Comparison of ENCODE assay signal across 17 cellular contexts in genomic region chr2:12096425-12096824, GRCh38.
A peak's percentile ranks its signal among the peaks of the same experiment; 100 is the strongest.
DNase-seq lines count a peak whose midpoint lies in the region; ATAC-seq and TF ChIP-seq lines count a peak whose summit lies in the region.
"Had no signal": no experiment of that assay in that cellular context is flagged by ENCODE, and none has a peak within 500 bp of the region (broad histone marks: within the 10 kb centered on the region; RNA-seq: fewer than 3 reads in every experiment).

No MANE protein-coding gene starts in this region.

- H3K9me3 ChIP-seq in HUES48 (ENCODE audit: control insufficient read depth, insufficient read depth, low read length), result no peaks in the 10 kb centered on the region
- H3K9me3 ChIP-seq in iPS DF 6.9 (ENCODE audit: control insufficient read depth, insufficient read depth, low read length), result no peaks in the 10 kb centered on the region; the same call in 1 of the 2 replicates
- no peaks in the 10 kb centered on the region for H3K9me3 ChIP-seq in right cardiac atrium (ENCODE audit: control insufficient read depth, low read length)
- H3K9me3 ChIP-seq: A549 had no signal

- POLR2A ChIA-PET in WTC11 (lab: Charles Lee), result interaction anchor here (1.1 to 2.0 kb wide), 3 partner anchors 11 to 19 kb away, joined by 3 to 5 read pairs (median 4); no protein-coding TSS in a partner anchor

- H3K27ac Mint-ChIP-seq in WTC11, result peak overlapping the region; percentile 96
- no peak overlapping the region for H3K27ac Mint-ChIP-seq in osteocyte (ENCODE audit: unreplicated experiment)
- H3K27ac Mint-ChIP-seq: CD4-positive, alpha-beta T cell had no signal

- DNase-seq in WTC11 (ENCODE audit: low spot score) (peak; percentile 28), iPS DF 6.9 (ENCODE audit: low read depth, low spot score) (peak; percentile 45), osteocyte (ENCODE audit: extremely low spot score, unreplicated experiment) (peak; percentile 25), NCI-H1694 (lab: John Stamatoyannopoulos, UW) (no peak), cerebellum (ENCODE audit: low spot score) (no peak), right cardiac atrium (no peak)
- DNase-seq: CD4-positive, alpha-beta T cell; DMS153; GM23248; NCI-H1048; NCI-H1436 treated with DMSO at 0.1 percent for 48 hours; NCI-H2081; OCI-M1; Right ventricle myocardium superior had no signal

- H3K4me3 Mint-ChIP-seq in WTC11 (peak overlapping the region; percentile 51), osteocyte (ENCODE audit: unreplicated experiment) (no peak overlapping the region)
- H3K4me3 Mint-ChIP-seq: CD4-positive, alpha-beta T cell had no signal

- H3K4me3 ChIP-seq in HUES48 (ENCODE audit: low read depth, low read length) (peak overlapping the region; percentile 50), iPS DF 6.9 (ENCODE audit: low read length) (no peak overlapping the region), right cardiac atrium (ENCODE audit: low read length) (no peak overlapping the region)
- H3K4me3 ChIP-seq: A549, GM12878, GM23248 had no signal

- ATAC-seq in WTC11, result peak; percentile 95
- no peak for ATAC-seq in right cardiac atrium
- ATAC-seq: A549, GM12878 had no signal

- H3K4me1 ChIP-seq in HUES48 (ENCODE audit: control insufficient read depth, insufficient read depth, low read length) (peaks cover 42% of the 10 kb centered on the region), iPS DF 6.9 (ENCODE audit: control insufficient read depth, insufficient read depth, low read length) (peaks cover 4% of the 10 kb centered on the region; the same call in 1 of the 2 replicates), right cardiac atrium (ENCODE audit: control insufficient read depth, insufficient read depth, low read length) (no peaks in the 10 kb centered on the region)

- intact Hi-C loops in right cardiac atrium (cut with DNase I), result no loop called here

- H3K27me3 ChIP-seq in HUES48 (ENCODE audit: control insufficient read depth, insufficient read depth, low read length) (no peaks in the 10 kb centered on the region), iPS DF 6.9 (ENCODE audit: control insufficient read depth, insufficient read depth, low read length) (no peaks in the 10 kb centered on the region), right cardiac atrium (ENCODE audit: control insufficient read depth, insufficient read depth) (no peaks in the 10 kb centered on the region)

- peak overlapping the region; percentile 76 for H3K27ac ChIP-seq in HUES48 (ENCODE audit: low read depth, low read length)
- H3K27ac ChIP-seq in iPS DF 6.9 (ENCODE audit: low read length), result no peak overlapping the region
- H3K27ac ChIP-seq in right cardiac atrium (ENCODE audit: low read length), result no peak overlapping the region
- H3K27ac ChIP-seq: A549, GM23248 had no signal

- H3K9ac ChIP-seq in HUES48 (ENCODE audit: low read depth, low read length), result no peak overlapping the region
- H3K9ac ChIP-seq: GM23248 had no signal

- H3K4me1 Mint-ChIP-seq in WTC11 (peaks cover 50% of the 10 kb centered on the region), osteocyte (ENCODE audit: unreplicated experiment) (peaks cover 33% of the 10 kb centered on the region)

- peaks cover 3% of the 10 kb centered on the region; the same call in 1 of the 2 replicates for H3K36me3 Mint-ChIP-seq in WTC11
- no peaks in the 10 kb centered on the region for H3K36me3 Mint-ChIP-seq in osteocyte (ENCODE audit: unreplicated experiment)

- no peak for TF ChIP-seq CTCF in WTC11 (IDR thresholded peaks at IDR 0.05)
- no peak for TF ChIP-seq CTCF in osteocyte (IDR thresholded peaks at IDR 0.05)

- WGBS in iPS DF 6.9 (ENCODE audit: insufficient coverage, insufficient read length), result no CpG with 5 or more reads among the region's 4 CpGs
- WGBS in right cardiac atrium, result 83% methylated on average over 4 of the region's 4 CpGs

- CTCF ChIA-PET in WTC11 (lab: Charles Lee), result interaction anchor here (0.7 to 1.9 kb wide), 8 partner anchors 14 to 835 kb away, joined by 3 to 11 read pairs (median 4); no protein-coding TSS in a partner anchor

- H3K9me3 Mint-ChIP-seq in WTC11, result peaks cover 5% of the 10 kb centered on the region
- H3K9me3 Mint-ChIP-seq in osteocyte (ENCODE audit: unreplicated experiment), result peaks cover under 1% of the 10 kb centered on the region
- H3K9me3 Mint-ChIP-seq: CD4-positive, alpha-beta T cell had no signal

- H3K27me3 Mint-ChIP-seq in WTC11 (ENCODE audit: low read depth), result no peaks in the 10 kb centered on the region
- no peaks in the 10 kb centered on the region for H3K27me3 Mint-ChIP-seq in osteocyte (ENCODE audit: unreplicated experiment)
- H3K27me3 Mint-ChIP-seq: CD4-positive, alpha-beta T cell had no signal

- H3K36me3 ChIP-seq in HUES48 (ENCODE audit: control insufficient read depth, insufficient read depth, low read length) (no peaks in the 10 kb centered on the region), iPS DF 6.9 (ENCODE audit: control insufficient read depth, insufficient read depth, low read length) (no peaks in the 10 kb centered on the region)

TF ChIP-seq in WTC11, 78 proteins besides CTCF, POLR2A, EP300 and RAD21:
- TF ChIP-seq FOXP4 (CRISPR knock-in tag; IDR thresholded peaks at IDR 0.05), result no peak
- TF ChIP-seq SOX15 (CRISPR knock-in tag; IDR thresholded peaks at IDR 0.05), result no peak
- peak; percentile 31; the same call in 1 of the 2 replicates for TF ChIP-seq ETV6 (CRISPR knock-in tag; IDR thresholded peaks at IDR 0.05)
- TF ChIP-seq TEAD4 (CRISPR knock-in tag; IDR thresholded peaks at IDR 0.05), result no peak
- peak; percentile 60; the same call in 1 of the 2 replicates for TF ChIP-seq TEAD1 (CRISPR knock-in tag; IDR thresholded peaks at IDR 0.05)

Comparison
In these comparisons a context has a peak if more than half of its experiments do, and no peak if none do; other contexts are left out.
1. DNase-seq: peak in WTC11 (single experiment), iPS DF 6.9 (single experiment) and osteocyte (single experiment); none in NCI-H1694 (single experiment), cerebellum (single experiment) and right cardiac atrium (0 of 3).